In genomic region chr1:229431270-229432115, GRCh38 we compare ENCODE assay signal across 10 cellular contexts. TPM values are rescaled to one million over a fixed set of nuclear protein-coding genes. Genes with fewer than 3 reads are reported as not detected.
A peak's percentile ranks its signal among the peaks of the same experiment; 100 is the strongest.
DNase-seq lines count a peak whose midpoint lies in the region; ATAC-seq and TF ChIP-seq lines count a peak whose summit lies in the region.
"Had no signal": no experiment of that assay in that cellular context is flagged by ENCODE, and none has a peak within 500 bp of the region (broad histone marks: within the 10 kb centered on the region; RNA-seq: fewer than 3 reads in every experiment).

No MANE protein-coding gene starts in this region.

- H3K4me1 ChIP-seq in HUES48 (ENCODE audit: control insufficient read depth, insufficient read depth, low read length) (peaks cover 15% of the 10 kb centered on the region), BE2C (peaks cover 3% of the 10 kb centered on the region), Caco-2 (no peaks in the 10 kb centered on the region)

- no peak overlapping the region for H3K9ac ChIP-seq in HUES48 (ENCODE audit: low read depth, low read length)
- H3K9ac ChIP-seq: parathyroid adenoma had no signal

- peaks cover 39 to 58% of the 10 kb centered on the region in 2 donors for H3K27me3 Mint-ChIP-seq in natural killer cell treated with Interleukin-12 subunit alpha and Interleukin-12 subunit beta and Interleukin-15 and Interleukin-18, amount 100 ng/mL, for 72 hours
- H3K27me3 Mint-ChIP-seq in Caco-2 (ENCODE audit: insufficient read depth, unreplicated experiment) = no peaks in the 10 kb centered on the region

- POLR2A ChIA-PET in Caco-2 (lab: Charles Lee) = no interaction called here

- H3K9me3 ChIP-seq in HUES48 (ENCODE audit: control insufficient read depth, insufficient read depth, low read length) (no peaks in the 10 kb centered on the region), BE2C (no peaks in the 10 kb centered on the region), Caco-2 (no peaks in the 10 kb centered on the region)

- H3K4me3 ChIP-seq in HUES48 (ENCODE audit: low read depth, low read length) = peak overlapping the region; percentile 39
- peak overlapping the region; percentile 61 for H3K4me3 ChIP-seq in coronary artery
- H3K4me3 ChIP-seq in BE2C (ENCODE audit: low read depth, low read length) = no peak overlapping the region
- no peak overlapping the region for H3K4me3 ChIP-seq in Caco-2 (ENCODE audit: low read depth, low read length)

- H3K27ac Mint-ChIP-seq in natural killer cell treated with Interleukin-12 subunit alpha and Interleukin-12 subunit beta and Interleukin-15 and Interleukin-18, amount 100 ng/mL, for 72 hours = no peak overlapping the region
- H3K27ac Mint-ChIP-seq in Caco-2 (ENCODE audit: unreplicated experiment) = no peak overlapping the region

- H3K36me3 ChIP-seq in HUES48 (ENCODE audit: control insufficient read depth, insufficient read depth, low read length) (no peaks in the 10 kb centered on the region), BE2C (no peaks in the 10 kb centered on the region), Caco-2 (ENCODE audit: control insufficient read depth, insufficient read depth, low read length) (no peaks in the 10 kb centered on the region)

- peaks cover 6% of the 10 kb centered on the region for H3K36me3 Mint-ChIP-seq in natural killer cell treated with Interleukin-12 subunit alpha and Interleukin-12 subunit beta and Interleukin-15 and Interleukin-18, amount 100 ng/mL, for 72 hours
- H3K36me3 Mint-ChIP-seq in Caco-2 (ENCODE audit: insufficient read depth, unreplicated experiment) = no peaks in the 10 kb centered on the region

- no peak overlapping the region for H3K27ac ChIP-seq in HUES48 (ENCODE audit: low read depth, low read length)
- no peak overlapping the region for H3K27ac ChIP-seq in coronary artery
- H3K27ac ChIP-seq: parathyroid adenoma had no signal

- ATAC-seq in natural killer cell treated with Interleukin-12 subunit alpha and Interleukin-12 subunit beta and Interleukin-15 and Interleukin-18, amount 100 ng/mL, for 72 hours = no peak

- DNase-seq in CD1c-positive myeloid dendritic cell (ENCODE audit: extremely low spot score) (peak; percentile 16), coronary artery (ENCODE audit: low spot score) (no peak), BE2C (no peak), Caco-2 (no peak), iPS-NIHi7 (ENCODE audit: extremely low spot score) (no peak), NCI-H2029 (lab: John Stamatoyannopoulos, UW) (no peak)
- DNase-seq in natural killer cell treated with Interleukin-12 subunit alpha and Interleukin-12 subunit beta and Interleukin-15 and Interleukin-18, amount 100 ng/mL, for 72 hours (ENCODE audit: low spot score) = no peak
- DNase-seq: NK-92 treated with Interleukin-12 subunit alpha and Interleukin-12 subunit beta, amount 100 ng/mL, for 24 hours had no signal

- CTCF ChIA-PET in Caco-2 (lab: Charles Lee) = interaction anchor here (1.0 kb wide), 1 partner anchor 11 kb away, joined by 4 read pairs; no protein-coding TSS in a partner anchor

- no TSS peak for BruUV-seq in Caco-2 (replicated peaks; lab: Mats Ljungman, UMichigan)

- H3K9me3 Mint-ChIP-seq in natural killer cell treated with Interleukin-12 subunit alpha and Interleukin-12 subunit beta and Interleukin-15 and Interleukin-18, amount 100 ng/mL, for 72 hours = no peaks in the 10 kb centered on the region
- H3K9me3 Mint-ChIP-seq in Caco-2 (ENCODE audit: unreplicated experiment) = no peaks in the 10 kb centered on the region

- intact Hi-C loops in Caco-2 (cut with micrococcal nuclease; ENCODE audit: unreplicated experiment) = no loop called here

- H3K27me3 ChIP-seq in HUES48 (ENCODE audit: control insufficient read depth, insufficient read depth, low read length) (peaks cover 62% of the 10 kb centered on the region), BE2C (no peaks in the 10 kb centered on the region), Caco-2 (replicated peaks; ENCODE audit: control insufficient read depth, insufficient read depth, low read length) (no peaks in the 10 kb centered on the region; the same call in 1 of the 2 replicates)

- peak overlapping the region; percentile 59 for H3K4me3 Mint-ChIP-seq in natural killer cell treated with Interleukin-12 subunit alpha and Interleukin-12 subunit beta and Interleukin-15 and Interleukin-18, amount 100 ng/mL, for 72 hours
- H3K4me3 Mint-ChIP-seq in Caco-2 (ENCODE audit: unreplicated experiment) = no peak overlapping the region

- peaks cover 9 to 10% of the 10 kb centered on the region in 2 donors for H3K4me1 Mint-ChIP-seq in natural killer cell treated with Interleukin-12 subunit alpha and Interleukin-12 subunit beta and Interleukin-15 and Interleukin-18, amount 100 ng/mL, for 72 hours (ENCODE audit: low read depth in 2 of 2)
- no peaks in the 10 kb centered on the region for H3K4me1 Mint-ChIP-seq in Caco-2 (ENCODE audit: low read depth, unreplicated experiment)

- TF ChIP-seq CTCF in coronary artery (IDR thresholded peaks at IDR 0.05) (no peak), BE2C (IDR thresholded peaks at IDR 0.05; ENCODE audit: low read depth, low read length) (no peak), Caco-2 (IDR thresholded peaks at IDR 0.05; ENCODE audit: insufficient read depth in 1 of 2, low read depth in 1 of 2, low read length in 1 of 2, severe bottlenecking in 1 of 2, unreplicated experiment in 1 of 2) (no peak)

RNA-seq across cellular contexts. Expression of gene ACTA1, which starts 2.4 kb away (rescaled TPM):
- total RNA-seq in natural killer cell treated with Interleukin-12 subunit alpha and Interleukin-12 subunit beta and Interleukin-15 and Interleukin-18, amount 100 ng/mL, for 72 hours = not detected
- polyA plus RNA-seq in BE2C (2012; ENCODE audit: insufficient read depth, insufficient read length, low read depth) = 3.8 TPM
- total RNA-seq in Caco-2 (2022) = 5.1 and 9.5 TPM in 2 replicates

Comparison
In these comparisons a context has a peak if more than half of its experiments do, and no peak if none do; other contexts are left out.
1. H3K4me3 ChIP-seq: peak in HUES48 (single experiment) and coronary artery (single experiment); none in BE2C (single experiment) and Caco-2 (single experiment).